ENCODE assay signal across 12 cellular contexts in genomic region chr21:36788116-36788515, GRCh38.
DNase-seq lines count a peak whose midpoint lies in the region; ATAC-seq and TF ChIP-seq lines count a peak whose summit lies in the region.
"Had no signal": no experiment of that assay in that cellular context is flagged by ENCODE, and none has a peak within 500 bp of the region (broad histone marks: within the 10 kb centered on the region; RNA-seq: fewer than 3 reads in every experiment).

No MANE protein-coding gene starts in this region.

- H3K36me3 ChIP-seq in duodenal mucosa (ENCODE audit: control insufficient read depth in 1 of 2, insufficient read depth in 2 of 2, low read length in 2 of 2) (no peaks in the 10 kb centered on the region), prostate gland (no peaks in the 10 kb centered on the region)

- 23% methylated on average over 11 of the region's 11 CpGs for WGBS in prostate gland

- H3K9ac ChIP-seq in duodenal mucosa (ENCODE audit: low read depth in 1 of 2, low read length in 2 of 2), result peak overlapping the region in 1 of 2 donors; percentile 32
- H3K9ac ChIP-seq: parathyroid adenoma had no signal

- DNase-seq in ELR (ENCODE audit: low read depth) (peak; percentile 57), NCI-H2171 treated with DMSO at 0.1 percent for 48 hours (lab: John Stamatoyannopoulos, UW) (peak; percentile 46), prostate gland (ENCODE audit: low spot score) (peak; percentile 72), RKO (ENCODE audit: low spot score) (no peak), NCI-H2081 (lab: John Stamatoyannopoulos, UW) (no peak)
- no peak for DNase-seq in stimulated activated naive CD4-positive, alpha-beta T cell treated with Interleukin-2 at 50 U/mL for 16 hours (lab: John Stamatoyannopoulos, UW)
- DNase-seq: activated T-cell treated with anti-CD3 and anti-CD28 coated beads for 4 hours, DMS 273 treated with DMSO at 0.1 percent for 48 hours, kidney glomerular epithelial cell had no signal

- no peak for TF ChIP-seq CTCF in prostate gland (IDR thresholded peaks at IDR 0.05)

- H3K4me1 ChIP-seq in duodenal mucosa (ENCODE audit: control insufficient read depth in 1 of 2, insufficient read depth in 2 of 2, low read length in 2 of 2), result no peaks in the 10 kb centered on the region
- H3K4me1 ChIP-seq in prostate gland (replicated peaks), result peaks cover 22% of the 10 kb centered on the region
- H3K4me1 ChIP-seq: parathyroid adenoma had no signal

- H3K9me3 ChIP-seq in duodenal mucosa (ENCODE audit: control insufficient read depth in 1 of 2, low read length in 2 of 2), result no peaks in the 10 kb centered on the region
- H3K9me3 ChIP-seq in prostate gland, result no peaks in the 10 kb centered on the region

- H3K4me3 ChIP-seq in duodenal mucosa (ENCODE audit: low read depth in 1 of 2, low read length in 2 of 2), result peak overlapping the region; percentile 25 to 61
- peak overlapping the region in 1 of 2 donors; percentile 4 for H3K4me3 ChIP-seq in prostate gland

- no peak for ATAC-seq in HG03025 (IDR thresholded peaks at IDR 0.05; ENCODE audit: low FRiP score, unreplicated experiment)

- no peak overlapping the region for H3K27ac ChIP-seq in duodenal mucosa (ENCODE audit: low read depth, low read length)
- H3K27ac ChIP-seq in prostate gland, result peak overlapping the region; percentile 81 to 83
- H3K27ac ChIP-seq: parathyroid adenoma had no signal

- TF ChIP-seq POLR2A in prostate gland (IDR thresholded peaks at IDR 0.05), result no peak

- H3K27me3 ChIP-seq in duodenal mucosa (ENCODE audit: control insufficient read depth in 1 of 2, insufficient read depth in 2 of 2, low read length in 2 of 2) (no peaks in the 10 kb centered on the region), prostate gland (replicated peaks; ENCODE audit: insufficient read depth) (no peaks in the 10 kb centered on the region)

- intact Hi-C loops in prostate gland (cut with DNase I), result no loop called here

Comparison
In these comparisons a context has a peak if more than half of its experiments do, and no peak if none do; other contexts are left out.
1. DNase-seq: peak in ELR (single experiment), NCI-H2171 treated with DMSO at 0.1 percent for 48 hours (single experiment) and prostate gland (single experiment); none in RKO (single experiment), stimulated activated naive CD4-positive, alpha-beta T cell treated with Interleukin-2 at 50 U/mL for 16 hours (single experiment) and NCI-H2081 (0 of 2).